ENCODE assay signal across 10 cellular contexts in genomic region chr2:76546207-76546606, GRCh38.
"Had no signal": no experiment of that assay in that cellular context is flagged by ENCODE, and none has a peak within 500 bp of the region (broad histone marks: within the 10 kb centered on the region; RNA-seq: fewer than 3 reads in every experiment).

No MANE protein-coding gene starts in this region.

- DNase-seq: GM23248, GOT3, H7, H9, HCEC 1CT, HFFc6 had no signal

- H3K9me3 Mint-ChIP-seq: GM23338, H9 had no signal

- ATAC-seq: GM23338, HCT116 had no signal

- FAIRE-seq: H1, H54 had no signal

- H3K4me3 Mint-ChIP-seq: GM23338, H9, HFFc6 had no signal

- H3K27ac Mint-ChIP-seq: GM23338, HFFc6 had no signal
